ENCODE assay signal across 1 cellular context in genomic region chr4:95619525-95620443, GRCh38.
TF ChIP-seq lines count a peak whose summit lies in the region.

No MANE protein-coding gene starts in this region.

TF ChIP-seq in GM23338, 12 proteins besides CTCF, POLR2A, EP300 and RAD21 (continued from another document):
- TF ChIP-seq ZNF462 (CRISPR knock-in tag; IDR thresholded peaks at IDR 0.05): no peak
- TF ChIP-seq EZH2 (IDR thresholded peaks at IDR 0.05; ENCODE audit: low read depth, unreplicated experiment): no peak
- no peak for TF ChIP-seq CREB1 (CRISPR knock-in tag; IDR thresholded peaks at IDR 0.05; ENCODE audit: low read depth)
- TF ChIP-seq POLR2AphosphoS5 (IDR thresholded peaks at IDR 0.05; ENCODE audit: low read depth): no peak
